In the genomic region with DNA sequence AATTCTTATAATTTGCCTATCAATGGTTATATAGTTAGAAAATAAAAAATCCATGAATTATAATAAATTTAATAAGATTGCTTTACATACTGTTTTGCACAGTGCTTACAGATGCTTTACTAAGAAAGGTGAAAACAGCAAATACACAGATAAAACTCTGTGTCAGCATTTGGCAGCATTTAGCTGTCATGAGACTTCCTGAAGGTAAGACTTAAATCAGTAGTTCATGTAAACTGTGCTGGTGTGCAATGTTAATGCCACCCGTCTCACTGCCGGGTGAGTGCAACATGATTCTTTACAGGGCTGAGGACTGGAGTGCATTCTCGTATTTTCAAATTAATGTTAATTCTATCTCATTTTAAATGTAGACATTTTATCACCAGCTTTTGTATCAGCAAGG, we compare ENCODE assay signal across 16 cellular contexts.
"Had no signal": no experiment of that assay in that cellular context is flagged by ENCODE, and none has a peak within 500 bp of the region (broad histone marks: within the 10 kb centered on the region; RNA-seq: fewer than 3 reads in every experiment).

No MANE protein-coding gene starts in this region.

- H3K27ac ChIP-seq: breast epithelium, heart left ventricle, lower lobe of right lung, right atrium auricular region, tibial artery, WERI-Rb-1 had no signal

- H3K9me3 ChIP-seq: breast epithelium, heart left ventricle, lower lobe of right lung, right atrium auricular region, tibial artery had no signal

- H3K4me3 ChIP-seq: breast epithelium, heart left ventricle, lower lobe of right lung, right atrium auricular region, tibial artery had no signal

- H3K36me3 ChIP-seq: breast epithelium, heart left ventricle, lower lobe of right lung, right atrium auricular region, tibial artery, WERI-Rb-1 had no signal

- H3K4me1 ChIP-seq: breast epithelium, heart left ventricle, lower lobe of right lung, right atrium auricular region, tibial artery had no signal

- H3K27me3 ChIP-seq: breast epithelium, heart left ventricle, right atrium auricular region, tibial artery had no signal

- DNase-seq: activated CD4-positive, alpha-beta T cell treated with anti-CD3 and anti-CD28 coated beads for 4 hours; activated CD8-positive, alpha-beta memory T cell treated with anti-CD3 and anti-CD28 coated beads, Interleukin-2, amount 50 U/mL, for 4 hours; activated CD8-positive, alpha-beta T cell treated with anti-CD3 and anti-CD28 coated beads for 36 hours; activated naive CD4-positive, alpha-beta T cell; aorta; foreskin melanocyte; heart left ventricle; lower lobe of right lung; naive thymus-derived CD4-positive, alpha-beta T cell; posterior cingulate gyrus; small intestine; T-helper 9 cell; tibial artery; WERI-Rb-1 had no signal

- ATAC-seq: activated CD8-positive, alpha-beta T cell treated with anti-CD3 and anti-CD28 coated beads for 36 hours; heart left ventricle; lower lobe of right lung; naive thymus-derived CD4-positive, alpha-beta T cell had no signal
